27 cellular contexts compared by ENCODE assay signal in genomic region chr7:63025815-63026214, GRCh38.
"Had no signal": no experiment of that assay in that cellular context is flagged by ENCODE, and none has a peak within 500 bp of the region (broad histone marks: within the 10 kb centered on the region; RNA-seq: fewer than 3 reads in every experiment).

No MANE protein-coding gene starts in this region.

- H3K4me3 ChIP-seq: pancreas, psoas muscle, right lobe of liver, sigmoid colon, stomach, thoracic aorta, thyroid gland, tibial nerve, upper lobe of left lung, uterus had no signal

- H3K4me3 Mint-ChIP-seq: naive B cell; naive thymus-derived CD8-positive, alpha-beta T cell; natural killer cell treated with Interleukin-12 subunit alpha and Interleukin-12 subunit beta and Interleukin-15 and Interleukin-18, amount 100 ng/mL, for 72 hours; nephron progenitor cell; neural crest cell; stimulated activated effector memory CD8-positive, alpha-beta T cell treated with anti-CD3 and anti-CD28 coated beads, Interleukin-12 subunit alpha, Interleukin-12 subunit beta, amount 100 ng/mL, for 72 hours; stimulated activated naive B cell treated with anti-CD40 and anti-IgM and Interleukin-4, amounts not matched to agents 10 μg/mL and 1 μg/mL and 100 μg/mL, for 72 hours; stimulated activated naive CD8-positive, alpha-beta T cell treated with anti-CD3 and anti-CD28 coated beads, Interleukin-15, Interleukin-2, amounts not matched to agents 100 ng/mL and 50 ng/mL, for 24 hours had no signal

- H3K27ac ChIP-seq: pancreas, psoas muscle, right lobe of liver, sigmoid colon, stomach, thoracic aorta, thyroid gland, tibial nerve, upper lobe of left lung, uterus had no signal

- H3K27ac Mint-ChIP-seq: naive B cell; naive thymus-derived CD8-positive, alpha-beta T cell; natural killer cell treated with Interleukin-12 subunit alpha and Interleukin-12 subunit beta and Interleukin-15 and Interleukin-18, amount 100 ng/mL, for 72 hours; nephron progenitor cell; stimulated activated effector memory CD8-positive, alpha-beta T cell treated with anti-CD3 and anti-CD28 coated beads, Interleukin-12 subunit alpha, Interleukin-12 subunit beta, amount 100 ng/mL, for 72 hours; stimulated activated naive B cell treated with anti-CD40 and anti-IgM and Interleukin-4, amounts not matched to agents 10 μg/mL and 1 μg/mL and 100 μg/mL, for 72 hours; stimulated activated naive CD8-positive, alpha-beta T cell treated with anti-CD3 and anti-CD28 coated beads, Interleukin-15, Interleukin-2, amounts not matched to agents 100 ng/mL and 50 ng/mL, for 24 hours had no signal

- H3K27me3 Mint-ChIP-seq: naive B cell; natural killer cell treated with Interleukin-12 subunit alpha and Interleukin-12 subunit beta and Interleukin-15 and Interleukin-18, amount 100 ng/mL, for 72 hours; stimulated activated naive B cell treated with anti-CD40 and anti-IgM and Interleukin-4, amounts not matched to agents 10 μg/mL and 1 μg/mL and 100 μg/mL, for 72 hours; stimulated activated naive CD8-positive, alpha-beta T cell treated with anti-CD3 and anti-CD28 coated beads, Interleukin-15, Interleukin-2, amounts not matched to agents 100 ng/mL and 50 ng/mL, for 24 hours had no signal

- DNase-seq: naive B cell; naive thymus-derived CD8-positive, alpha-beta T cell; nephron progenitor cell; occipital lobe; pancreas; psoas muscle; right cardiac atrium; right lobe of liver; sigmoid colon; small intestine; stimulated activated CD4-positive, alpha-beta T cell treated with anti-CD3 and anti-CD28 coated beads, Interleukin-15, amount 100 ng/mL, for 24 hours; stimulated activated CD4-positive, alpha-beta T cell treated with anti-CD3 and anti-CD28 coated beads, Interleukin-2, amount 100 ng/mL, for 24 hours; stimulated activated CD4-positive, alpha-beta T cell treated with anti-CD3 and anti-CD28 coated beads, Interleukin-2, amount 100 ng/mL, for 48 hours; stimulated activated CD4-positive, alpha-beta T cell treated with anti-CD3 and anti-CD28 coated beads, Interleukin-4, amount 100 ng/mL, for 24 hours; stimulated activated naive B cell treated with anti-CD40 and anti-IgM and Interleukin-4, amounts not matched to agents 10 μg/mL and 1 μg/mL and 100 μg/mL, for 72 hours; stimulated activated naive CD4-positive, alpha-beta T cell treated with Interleukin-2 at 50 U/mL for 16 hours; stomach; thyroid gland; trophoblast cell; upper lobe of left lung; uterus had no signal

- H3K4me1 Mint-ChIP-seq: naive B cell; naive thymus-derived CD8-positive, alpha-beta T cell; nephron progenitor cell; neural crest cell; stimulated activated effector memory CD8-positive, alpha-beta T cell treated with anti-CD3 and anti-CD28 coated beads, Interleukin-12 subunit alpha, Interleukin-12 subunit beta, amount 100 ng/mL, for 72 hours; stimulated activated naive B cell treated with anti-CD40 and anti-IgM and Interleukin-4, amounts not matched to agents 10 μg/mL and 1 μg/mL and 100 μg/mL, for 72 hours had no signal

- H3K4me1 ChIP-seq: pancreas, psoas muscle, right lobe of liver, sigmoid colon, stomach, thyroid gland, tibial nerve, upper lobe of left lung, uterus had no signal

- H3K27me3 ChIP-seq: pancreas, right lobe of liver, sigmoid colon, stomach, thyroid gland, tibial nerve, upper lobe of left lung, uterus had no signal

- H3K9me3 Mint-ChIP-seq: nephron progenitor cell had no signal

- H3K36me3 Mint-ChIP-seq: stimulated activated effector memory CD8-positive, alpha-beta T cell treated with anti-CD3 and anti-CD28 coated beads, Interleukin-12 subunit alpha, Interleukin-12 subunit beta, amount 100 ng/mL, for 72 hours; stimulated activated naive B cell treated with anti-CD40 and anti-IgM and Interleukin-4, amounts not matched to agents 10 μg/mL and 1 μg/mL and 100 μg/mL, for 72 hours had no signal

- FAIRE-seq: pancreas, small intestine had no signal

- H3K36me3 ChIP-seq: pancreas, right lobe of liver, sigmoid colon, stomach, thoracic aorta, thyroid gland, tibial nerve, upper lobe of left lung, uterus had no signal

- H3K9me3 ChIP-seq: pancreas, psoas muscle, right lobe of liver, thoracic aorta, thyroid gland, uterus had no signal
